In the genomic region with DNA sequence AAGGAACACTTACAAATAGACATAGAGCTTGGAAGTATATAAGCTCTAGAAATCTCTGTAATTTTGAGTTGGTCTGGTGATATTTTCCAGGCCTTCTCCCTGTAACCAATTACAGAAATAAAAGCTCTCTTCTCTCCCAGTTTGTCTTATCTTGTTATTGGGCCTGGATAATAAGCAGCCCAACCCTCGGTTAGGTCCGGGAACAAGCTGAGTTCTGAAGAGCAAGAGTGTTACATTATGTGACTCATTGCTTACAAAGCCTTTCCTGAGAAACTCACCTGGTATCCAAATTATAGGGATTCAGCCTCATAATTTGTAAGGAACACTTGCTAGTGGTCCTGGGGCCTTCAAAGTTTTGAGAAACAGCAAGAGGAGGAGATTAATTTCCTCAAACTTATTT, we compare ENCODE assay signal across 32 cellular contexts.
"Had no signal": no experiment of that assay in that cellular context is flagged by ENCODE, and none has a peak within 500 bp of the region (broad histone marks: within the 10 kb centered on the region; RNA-seq: fewer than 3 reads in every experiment).

No MANE protein-coding gene starts in this region.

- H3K4me1 ChIP-seq: left lung, lower lobe of right lung, psoas muscle, right atrium auricular region, vagina had no signal

- H3K36me3 ChIP-seq: left lung, lower lobe of right lung, ovary, right atrium auricular region, vagina had no signal

- ATAC-seq: effector memory CD8-positive, alpha-beta T cell; esophagus mucosa; left lung; lower lobe of right lung; psoas muscle; stimulated activated memory B cell treated with anti-CD40 and anti-IgM and Interleukin-4, amounts not matched to agents 10 μg/mL and 1 μg/mL and 100 μg/mL, for 72 hours; stimulated activated naive CD8-positive, alpha-beta T cell treated with anti-CD3 and anti-CD28 coated beads, Interleukin-15, amount 100 ng/mL, for 72 hours had no signal

- H3K36me3 Mint-ChIP-seq: mesothelial cell of epicardium; naive B cell; stimulated activated memory B cell treated with anti-CD40 and anti-IgM and Interleukin-4, amounts not matched to agents 10 μg/mL and 1 μg/mL and 100 μg/mL, for 72 hours; type B pancreatic cell had no signal

- H3K27me3 Mint-ChIP-seq: effector memory CD8-positive, alpha-beta T cell; naive B cell; stimulated activated memory B cell treated with anti-CD40 and anti-IgM and Interleukin-4, amounts not matched to agents 10 μg/mL and 1 μg/mL and 100 μg/mL, for 72 hours; stimulated activated naive CD8-positive, alpha-beta T cell treated with anti-CD3 and anti-CD28 coated beads, Interleukin-15, amount 100 ng/mL, for 72 hours; type B pancreatic cell had no signal

- H3K4me3 ChIP-seq: left lung, lower lobe of right lung, ovary, psoas muscle, right atrium auricular region, smooth muscle cell, vagina had no signal

- H3K4me2 ChIP-seq: smooth muscle cell had no signal

- H3K27ac Mint-ChIP-seq: activated T-helper 1 cell treated with anti-CD3 and anti-CD28 coated beads, Interleukin-12 subunit alpha, Interleukin-12 subunit beta, Interleukin-2, Interleukin-4 antibody, amounts not matched to agents 30 ng/mL and 10 ng/mL and 1 ng/mL, durations not matched to agents 14 hours and 24 hours and 36 hours; effector memory CD8-positive, alpha-beta T cell; mesothelial cell of epicardium; naive B cell; stimulated activated memory B cell treated with anti-CD40 and anti-IgM and Interleukin-4, amounts not matched to agents 10 μg/mL and 1 μg/mL and 100 μg/mL, for 72 hours; stimulated activated naive CD8-positive, alpha-beta T cell treated with anti-CD3 and anti-CD28 coated beads, Interleukin-15, amount 100 ng/mL, for 72 hours; T-helper 1 cell treated with Interleukin-12 subunit alpha and Interleukin-12 subunit beta and Interleukin-4 antibody, amounts not matched to agents 30 μg/mL and 1 μg/mL, for 36 hours had no signal

- H3K9me3 Mint-ChIP-seq: stimulated activated memory B cell treated with anti-CD40 and anti-IgM and Interleukin-4, amounts not matched to agents 10 μg/mL and 1 μg/mL and 100 μg/mL, for 72 hours had no signal

- H3K4me3 Mint-ChIP-seq: activated T-helper 1 cell treated with anti-CD3 and anti-CD28 coated beads, Interleukin-12 subunit alpha, Interleukin-12 subunit beta, Interleukin-2, Interleukin-4 antibody, amounts not matched to agents 30 ng/mL and 10 ng/mL and 1 ng/mL, durations not matched to agents 14 hours and 24 hours and 36 hours; effector memory CD8-positive, alpha-beta T cell; mesothelial cell of epicardium; naive B cell; stimulated activated memory B cell treated with anti-CD40 and anti-IgM and Interleukin-4, amounts not matched to agents 10 μg/mL and 1 μg/mL and 100 μg/mL, for 72 hours; stimulated activated naive CD8-positive, alpha-beta T cell treated with anti-CD3 and anti-CD28 coated beads, Interleukin-15, amount 100 ng/mL, for 72 hours; T-helper 1 cell treated with Interleukin-12 subunit alpha and Interleukin-12 subunit beta and Interleukin-4 antibody, amounts not matched to agents 30 μg/mL and 1 μg/mL, for 36 hours; type B pancreatic cell had no signal

- H3K4me1 Mint-ChIP-seq: mesothelial cell of epicardium; naive B cell; stimulated activated memory B cell treated with anti-CD40 and anti-IgM and Interleukin-4, amounts not matched to agents 10 μg/mL and 1 μg/mL and 100 μg/mL, for 72 hours; stimulated activated naive CD8-positive, alpha-beta T cell treated with anti-CD3 and anti-CD28 coated beads, Interleukin-15, amount 100 ng/mL, for 72 hours had no signal

- DNase-seq: activated CD4-positive, alpha-beta T cell treated with anti-CD3 and anti-CD28 coated beads for 48 hours; activated CD4-positive, alpha-beta T cell treated with anti-CD3 and anti-CD28 coated beads, Interleukin-2, amount 50 U/mL, for 48 hours; activated CD8-positive, alpha-beta memory T cell treated with anti-CD3 and anti-CD28 coated beads for 24 hours; activated effector memory CD4-positive, alpha-beta T cell treated with anti-CD3 and anti-CD28 coated beads, Interleukin-2, amount 50 U/mL, for 16 hours; activated naive CD4-positive, alpha-beta T cell treated with anti-CD3 and anti-CD28 coated beads, Interleukin-2, amount 50 U/mL, for 16 hours; amniotic stem cell; caudate nucleus; cortex of kidney; effector memory CD8-positive, alpha-beta T cell; foreskin fibroblast; head of caudate nucleus; left lung; lower lobe of right lung; naive B cell; ovary; psoas muscle; stimulated activated CD4-positive, alpha-beta T cell treated with anti-CD3 and anti-CD28 coated beads, Interleukin-1b, Interleukin-23, amount 100 ng/mL, for 48 hours; stimulated activated CD4-positive, alpha-beta T cell treated with anti-CD3 and anti-CD28 coated beads, Interleukin-4, amount 100 ng/mL, for 4 hours; stimulated activated CD8-positive, alpha-beta memory T cell treated with anti-CD3 and anti-CD28 coated beads, Interleukin-4, amount 100 ng/mL, for 48 hours; stimulated activated naive CD8-positive, alpha-beta T cell treated with anti-CD3 and anti-CD28 coated beads, Interleukin-15, amount 100 ng/mL, for 72 hours; substantia nigra; T-helper 9 cell had no signal

- H3K27me3 ChIP-seq: left lung, ovary, right atrium auricular region, vagina had no signal

- H3K27ac ChIP-seq: left lung, lower lobe of right lung, ovary, psoas muscle, right atrium auricular region, vagina, VCaP had no signal
